Comparison of ENCODE assay signal across 9 cellular contexts in the genomic region with DNA sequence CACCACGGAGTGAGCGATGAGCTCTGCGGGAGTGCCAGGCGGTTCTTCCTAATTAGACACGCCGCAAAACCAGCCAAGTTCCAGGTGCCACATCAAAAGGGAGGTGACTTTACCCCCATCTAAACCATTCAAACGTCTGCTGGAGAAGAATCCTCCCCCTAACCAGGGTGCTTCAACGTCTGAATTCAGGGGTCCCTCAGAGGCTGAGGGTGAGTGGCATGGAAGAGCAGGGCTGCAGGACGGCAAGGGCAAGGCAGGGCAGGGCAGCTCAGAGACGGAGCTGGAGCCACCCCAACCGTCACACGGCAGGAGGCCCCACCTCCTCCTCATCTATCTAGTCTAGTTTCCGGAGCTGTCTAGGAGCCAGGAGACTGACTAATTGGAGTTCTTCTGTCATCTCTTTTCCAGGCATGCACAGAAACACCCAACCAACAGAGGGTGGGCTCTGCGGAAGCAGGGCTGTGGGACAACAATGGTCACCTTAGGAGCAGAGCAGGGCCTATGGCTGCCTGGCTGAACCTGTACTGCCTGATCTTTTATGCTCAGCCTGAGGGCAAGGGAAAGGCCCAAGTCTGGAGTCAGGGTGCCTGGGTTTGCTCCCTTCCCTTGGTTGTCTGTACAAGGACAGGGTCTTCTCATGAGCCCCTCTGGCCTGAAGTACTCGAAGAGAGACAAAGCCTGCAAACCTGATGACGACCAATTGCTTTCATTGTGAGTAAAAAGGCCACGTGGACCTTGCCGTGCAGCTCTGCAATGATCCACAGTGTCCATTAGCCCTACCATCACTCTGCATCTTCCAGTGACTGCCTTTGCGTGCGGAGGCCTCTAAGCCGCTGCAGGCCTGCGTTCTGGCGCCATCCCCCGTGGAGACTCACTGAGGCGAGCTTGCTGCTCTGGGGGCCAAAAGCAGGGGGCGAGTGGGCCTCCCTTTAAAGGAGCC.
DNase-seq lines count a peak whose midpoint lies in the region; ATAC-seq and TF ChIP-seq lines count a peak whose summit lies in the region.
"Had no signal": no experiment of that assay in that cellular context is flagged by ENCODE, and none has a peak within 500 bp of the region (broad histone marks: within the 10 kb centered on the region; RNA-seq: fewer than 3 reads in every experiment).

No MANE protein-coding gene starts in this region.

- H3K27me3 Mint-ChIP-seq in naive thymus-derived CD4-positive, alpha-beta T cell = peaks cover 0 to 3% (median 0%) of the 10 kb centered on the region in 5 donors
- no peaks in the 10 kb centered on the region for H3K27me3 Mint-ChIP-seq in stimulated activated naive B cell treated with anti-CD40 and anti-IgM and Interleukin-4, amounts not matched to agents 10 μg/mL and 1 μg/mL and 100 μg/mL, for 72 hours

- no peaks in the 10 kb centered on the region for H4K20me1 ChIP-seq in mammary epithelial cell (ENCODE audit: insufficient read depth, low read length)

- intact Hi-C loops in colonic mucosa (cut with DNase I) (no loop called here), mammary epithelial cell (cut with micrococcal nuclease) (no loop called here)
- intact Hi-C loops in naive thymus-derived CD4-positive, alpha-beta T cell (cut with micrococcal nuclease) = no loop called here

- H3K4me3 ChIP-seq in colonic mucosa (no peak overlapping the region), mammary epithelial cell (replicated peaks in 1 of 3; ENCODE audit: insufficient read depth in 1 of 3, low read depth in 2 of 3, low read length in 3 of 3) (no peak overlapping the region)
- no peak overlapping the region for H3K4me3 ChIP-seq in naive thymus-derived CD4-positive, alpha-beta T cell (ENCODE audit: low read length)

- H3K27ac ChIP-seq in colonic mucosa (no peak overlapping the region), mammary epithelial cell (ENCODE audit: insufficient read depth, low read depth, low read length) (no peak overlapping the region)
- no peak overlapping the region for H3K27ac ChIP-seq in naive thymus-derived CD4-positive, alpha-beta T cell (ENCODE audit: low read depth, low read length)

- no peaks in the 10 kb centered on the region for H3K9me3 ChIP-seq in colonic mucosa
- H3K9me3 ChIP-seq in naive thymus-derived CD4-positive, alpha-beta T cell (ENCODE audit: control insufficient read depth in 2 of 3, low read length in 3 of 3) = no peaks in the 10 kb centered on the region
- no peaks in the 10 kb centered on the region for H3K9me3 ChIP-seq in mammary epithelial cell (replicated peaks; ENCODE audit: insufficient read depth, low read length)

- no peak overlapping the region for H3K4me2 ChIP-seq in mammary epithelial cell (ENCODE audit: insufficient read depth, low read depth, low read length)

- DNase-seq in HCEC 1CT (peak; percentile 58), NCI-H446 (lab: John Stamatoyannopoulos, UW) (peak; percentile 34 to 76), colonic mucosa (peak; percentile 67), mammary epithelial cell (no peak)
- DNase-seq in naive thymus-derived CD4-positive, alpha-beta T cell = no peak
- DNase-seq in stimulated activated CD4-positive, alpha-beta T cell treated with anti-CD3 and anti-CD28 coated beads, Interleukin-4, amount 100 ng/mL, for 24 hours = no peak
- DNase-seq in stimulated activated naive B cell treated with anti-CD40 and anti-IgM and Interleukin-4, amounts not matched to agents 10 μg/mL and 1 μg/mL and 100 μg/mL, for 72 hours = no peak
- DNase-seq: NCI-H524 treated with DMSO at 0.1 percent for 48 hours had no signal

- H2AFZ ChIP-seq in mammary epithelial cell (ENCODE audit: low read depth, low read length) = no peak overlapping the region

- H3K27me3 ChIP-seq in colonic mucosa (no peaks in the 10 kb centered on the region), mammary epithelial cell (ENCODE audit: insufficient read depth, low read length) (no peaks in the 10 kb centered on the region)
- H3K27me3 ChIP-seq in naive thymus-derived CD4-positive, alpha-beta T cell (ENCODE audit: control insufficient read depth in 2 of 2, insufficient read depth in 2 of 2, low read length in 2 of 2) = no peaks in the 10 kb centered on the region

- no peaks in the 10 kb centered on the region for H3K36me3 Mint-ChIP-seq in naive thymus-derived CD4-positive, alpha-beta T cell
- no peaks in the 10 kb centered on the region for H3K36me3 Mint-ChIP-seq in stimulated activated naive B cell treated with anti-CD40 and anti-IgM and Interleukin-4, amounts not matched to agents 10 μg/mL and 1 μg/mL and 100 μg/mL, for 72 hours

- H3K36me3 ChIP-seq in colonic mucosa (no peaks in the 10 kb centered on the region), mammary epithelial cell (ENCODE audit: insufficient read depth, low read length) (no peaks in the 10 kb centered on the region)
- no peaks in the 10 kb centered on the region for H3K36me3 ChIP-seq in naive thymus-derived CD4-positive, alpha-beta T cell (ENCODE audit: control insufficient read depth in 2 of 3, insufficient read depth in 3 of 3, low read length in 3 of 3)

- WGBS in mammary epithelial cell (ENCODE audit: low coverage, missing lambda C conversion rate) = 98% methylated on average over 20 of the region's 26 CpGs

- H3K4me1 Mint-ChIP-seq in naive thymus-derived CD4-positive, alpha-beta T cell = peaks cover 0 to 5% (median 0%) of the 10 kb centered on the region in 7 donors
- H3K4me1 Mint-ChIP-seq in stimulated activated naive B cell treated with anti-CD40 and anti-IgM and Interleukin-4, amounts not matched to agents 10 μg/mL and 1 μg/mL and 100 μg/mL, for 72 hours = no peaks in the 10 kb centered on the region

- peak overlapping the region in 1 of 10 donors; percentile 35 for H3K4me3 Mint-ChIP-seq in naive thymus-derived CD4-positive, alpha-beta T cell
- H3K4me3 Mint-ChIP-seq in stimulated activated naive B cell treated with anti-CD40 and anti-IgM and Interleukin-4, amounts not matched to agents 10 μg/mL and 1 μg/mL and 100 μg/mL, for 72 hours = no peak overlapping the region

- peak; percentile 14 for ATAC-seq in naive thymus-derived CD4-positive, alpha-beta T cell
- ATAC-seq in HG02852 (IDR thresholded peaks at IDR 0.05; ENCODE audit: unreplicated experiment) = no peak
- no peak for ATAC-seq in stimulated activated naive B cell treated with anti-CD40 and anti-IgM and Interleukin-4, amounts not matched to agents 10 μg/mL and 1 μg/mL and 100 μg/mL, for 72 hours (replicated peaks)

- CTCF ChIA-PET in naive thymus-derived CD4-positive, alpha-beta T cell (lab: Charles Lee) = no interaction called here
- CTCF ChIA-PET in mammary epithelial cell (lab: Charles Lee; ENCODE audit: low non-redundant PET) = no interaction called here

- H3K79me2 ChIP-seq in mammary epithelial cell (ENCODE audit: insufficient read depth, low read length) = peaks cover 70% of the 10 kb centered on the region

- POLR2A ChIA-PET in naive thymus-derived CD4-positive, alpha-beta T cell (lab: Charles Lee) = no interaction called here

- no TSS peak for BruUV-seq in mammary epithelial cell (replicated peaks; lab: Mats Ljungman, UMichigan)

- dilution Hi-C loops in mammary epithelial cell (cut with HindIII; ENCODE audit: low sequenced_read_pairs) = no loop called here

- H3K9ac ChIP-seq in colonic mucosa (ENCODE audit: low read depth in 2 of 2, low read length in 2 of 2) (peak overlapping the region in 1 of 2 donors; percentile 7), mammary epithelial cell (ENCODE audit: insufficient read depth, low read length) (no peak overlapping the region)

- TF ChIP-seq CTCF in colonic mucosa (IDR thresholded peaks at IDR 0.05) (no peak), mammary epithelial cell (conservative IDR thresholded peaks at IDR 0.05 in 1 of 2, IDR thresholded peaks at IDR 0.05 in 1 of 2; ENCODE audit: extremely low read depth in 1 of 2, insufficient read depth in 1 of 2, low read depth in 1 of 2, low read length in 2 of 2) (no peak)

- no peaks in the 10 kb centered on the region for H3K4me1 ChIP-seq in colonic mucosa
- no peaks in the 10 kb centered on the region for H3K4me1 ChIP-seq in naive thymus-derived CD4-positive, alpha-beta T cell (ENCODE audit: control insufficient read depth in 2 of 2, insufficient read depth in 2 of 2, low read length in 2 of 2)
- no peaks in the 10 kb centered on the region for H3K4me1 ChIP-seq in mammary epithelial cell (ENCODE audit: insufficient read depth, low read length)

- peaks cover 0 to 1% (median 0%) of the 10 kb centered on the region in 11 donors for H3K9me3 Mint-ChIP-seq in naive thymus-derived CD4-positive, alpha-beta T cell
- no peaks in the 10 kb centered on the region for H3K9me3 Mint-ChIP-seq in stimulated activated naive B cell treated with anti-CD40 and anti-IgM and Interleukin-4, amounts not matched to agents 10 μg/mL and 1 μg/mL and 100 μg/mL, for 72 hours

- in situ Hi-C loops in mammary epithelial cell (cut with MboI; ENCODE audit: low sequenced_read_pairs in 2 of 2) = no loop called here

- H3K27ac Mint-ChIP-seq in naive thymus-derived CD4-positive, alpha-beta T cell = peak overlapping the region in 1 of 9 donors; percentile 30
- no peak overlapping the region for H3K27ac Mint-ChIP-seq in stimulated activated naive B cell treated with anti-CD40 and anti-IgM and Interleukin-4, amounts not matched to agents 10 μg/mL and 1 μg/mL and 100 μg/mL, for 72 hours

Comparison
In these comparisons a context has a peak if more than half of its experiments do, and no peak if none do; other contexts are left out.
1. DNase-seq: peak in HCEC 1CT (single experiment), NCI-H446 (2 of 2) and colonic mucosa (single experiment); none in naive thymus-derived CD4-positive, alpha-beta T cell (0 of 9), stimulated activated CD4-positive, alpha-beta T cell treated with anti-CD3 and anti-CD28 coated beads, Interleukin-4, amount 100 ng/mL, for 24 hours (single experiment), mammary epithelial cell (single experiment) and stimulated activated naive B cell treated with anti-CD40 and anti-IgM and Interleukin-4, amounts not matched to agents 10 μg/mL and 1 μg/mL and 100 μg/mL, for 72 hours (single experiment).